8 cellular contexts compared by ENCODE assay signal in the genomic region with DNA sequence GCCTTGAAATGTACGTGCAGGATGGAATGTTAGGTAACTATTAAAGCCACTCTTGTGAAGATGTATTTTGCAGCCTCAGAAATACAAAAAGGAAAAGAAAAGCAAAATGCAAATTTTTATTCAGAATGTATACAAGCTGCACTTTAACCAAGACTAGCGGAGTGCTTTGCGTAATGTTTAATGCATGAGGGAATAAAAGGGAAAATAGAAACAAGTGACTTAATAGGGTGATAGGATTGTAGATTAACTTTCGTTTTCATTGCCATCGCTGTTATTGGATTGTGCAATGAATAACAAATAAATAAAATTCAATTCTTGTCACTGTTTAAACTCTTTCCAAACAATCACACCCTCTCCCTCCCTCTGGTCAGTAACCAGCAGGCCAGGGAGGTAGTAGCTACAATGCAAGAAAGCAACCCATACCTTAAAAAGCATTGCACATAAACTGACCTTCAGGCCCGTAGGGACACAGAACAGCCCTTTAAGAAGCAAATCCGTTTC.
DNase-seq lines count a peak whose midpoint lies in the region; FAIRE-seq and TF ChIP-seq lines count a peak whose summit lies in the region.

No MANE protein-coding gene starts in this region.

- peaks cover 44% of the 10 kb centered on the region for H3K79me2 ChIP-seq in KMS-11 (ENCODE audit: insufficient read depth, low read depth)

- FAIRE-seq in D721Med (lab: Jason Lieb, UNC), result no peak

- no peak for TF ChIP-seq CTCF in KMS-11 (conservative IDR thresholded peaks at IDR 0.05; ENCODE audit: low read depth, low read length)
- TF ChIP-seq CTCF in D721Med (IDR thresholded peaks at IDR 0.05; ENCODE audit: insufficient read depth, missing control alignments), result no peak

- H3K9ac ChIP-seq in KMS-11 (peak overlapping the region; percentile 97; the same call in 1 of the 2 replicates), muscle layer of colon (ENCODE audit: low read length) (peak overlapping the region; percentile 65)

- peak overlapping the region; percentile 91 for H3K27ac ChIP-seq in KMS-11
- peak overlapping the region; percentile 95 for H3K27ac ChIP-seq in caudate nucleus (ENCODE audit: low read depth, low read length)
- peak overlapping the region; percentile 94 for H3K27ac ChIP-seq in muscle layer of colon (ENCODE audit: low read depth, low read length)

- H3K36me3 ChIP-seq in KMS-11 (ENCODE audit: insufficient read depth) (peaks cover 5% of the 10 kb centered on the region; the same call in 1 of the 2 replicates), muscle layer of colon (ENCODE audit: insufficient read depth, low read length) (no peaks in the 10 kb centered on the region)

- DNase-seq in DMS114 treated with DMSO at 0.1 percent for 48 hours (lab: John Stamatoyannopoulos, UW; ENCODE audit: unreplicated experiment) (peak; percentile 43), caudate nucleus (lab: John Stamatoyannopoulos, UW) (no peak), NCI-H2107 (lab: John Stamatoyannopoulos, UW) (no peak), D721Med (ENCODE audit: insufficient read length, low spot score) (no peak), NCI-H146 treated with DMSO at 0.1 percent for 48 hours (lab: John Stamatoyannopoulos, UW; ENCODE audit: unreplicated experiment) (no peak)
- no peak for DNase-seq in activated effector memory CD4-positive, alpha-beta T cell treated with anti-CD3 and anti-CD28 coated beads, Interleukin-2, amount 50 U/mL, for 16 hours

- peak overlapping the region; percentile 43 for H3K4me2 ChIP-seq in KMS-11

- H3K4me1 ChIP-seq in KMS-11 (ENCODE audit: low read depth, poor library complexity, severe bottlenecking), result peaks cover 59% of the 10 kb centered on the region
- peaks cover 16% of the 10 kb centered on the region for H3K4me1 ChIP-seq in muscle layer of colon (ENCODE audit: insufficient read depth, low read length)

- H3K27me3 ChIP-seq in KMS-11 (ENCODE audit: insufficient read depth, low read depth) (no peaks in the 10 kb centered on the region), muscle layer of colon (ENCODE audit: control insufficient read depth in 1 of 2, insufficient read depth in 2 of 2, low read length in 2 of 2) (no peaks in the 10 kb centered on the region)

- no peaks in the 10 kb centered on the region for H3K9me3 ChIP-seq in muscle layer of colon (ENCODE audit: low read length)

- peaks cover 31% of the 10 kb centered on the region for H4K20me1 ChIP-seq in KMS-11 (ENCODE audit: insufficient read depth)

- H3K4me3 ChIP-seq in KMS-11 (IDR thresholded peaks at IDR 0.05; ENCODE audit: insufficient read depth, low read depth, low read length), result no peak overlapping the region
- H3K4me3 ChIP-seq in muscle layer of colon (ENCODE audit: low read depth in 1 of 2, low read length in 2 of 2), result peak overlapping the region; percentile 62 to 86

- H2AFZ ChIP-seq in KMS-11 (ENCODE audit: low read depth), result peak overlapping the region; percentile 91
